ENCODE assay signal across 1 cellular context in genomic region chr14:101459392-101459900, GRCh38.
TF ChIP-seq lines count a peak whose summit lies in the region.

No MANE protein-coding gene starts in this region.

TF ChIP-seq in H1, 55 proteins besides CTCF, POLR2A, EP300 and RAD21:
- peak; percentile 85; the same call in 1 of the 2 replicates for TF ChIP-seq SUZ12 (IDR thresholded peaks at IDR 0.05; ENCODE audit: low read length)
- no peak for TF ChIP-seq CHD2 (IDR thresholded peaks at IDR 0.05; ENCODE audit: low read length)
- TF ChIP-seq KDM4A (IDR thresholded peaks at IDR 0.05; ENCODE audit: low read depth, low read length, severe bottlenecking): peak; percentile 36
- TF ChIP-seq HDAC2 (IDR thresholded peaks at IDR 0.05; ENCODE audit: borderline replicate concordance in 1 of 2, low read depth in 2 of 2, low read length in 2 of 2): no peak
- no peak for TF ChIP-seq BACH1 (IDR thresholded peaks at IDR 0.05; ENCODE audit: low read length)
